ENCODE assay signal across 12 cellular contexts in genomic region chr1:184971522-184972265, GRCh38. TPM values are rescaled to one million over a fixed set of nuclear protein-coding genes. Genes with fewer than 3 reads are reported as not detected.
DNase-seq lines count a peak whose midpoint lies in the region; TF ChIP-seq lines count a peak whose summit lies in the region.
"Had no signal": no experiment of that assay in that cellular context is flagged by ENCODE, and none has a peak within 500 bp of the region (broad histone marks: within the 10 kb centered on the region; RNA-seq: fewer than 3 reads in every experiment).

No MANE protein-coding gene starts in this region.

- H3K9me3 Mint-ChIP-seq in activated naive CD4-positive, alpha-beta T cell treated with anti-CD3 and anti-CD28 coated beads, Interleukin-2, amount 50 U/mL, for 24 hours = no peaks in the 10 kb centered on the region
- no peaks in the 10 kb centered on the region for H3K9me3 Mint-ChIP-seq in activated naive CD4-positive, alpha-beta T cell treated with anti-CD3 and anti-CD28 coated beads for 36 hours
- H3K9me3 Mint-ChIP-seq in activated T-helper 1 cell treated with anti-CD3 and anti-CD28 coated beads, Interleukin-12 subunit alpha, Interleukin-12 subunit beta, Interleukin-2, Interleukin-4 antibody, amounts not matched to agents 30 ng/mL and 10 ng/mL and 1 ng/mL, durations not matched to agents 14 hours and 24 hours and 36 hours = no peaks in the 10 kb centered on the region

- peaks cover 46% of the 10 kb centered on the region for H3K27me3 ChIP-seq in transverse colon
- peaks cover 13% of the 10 kb centered on the region for H3K27me3 ChIP-seq in SJCRH30
- peaks cover 23% of the 10 kb centered on the region for H3K27me3 ChIP-seq in WERI-Rb-1 (ENCODE audit: insufficient read depth, low read depth, severe bottlenecking)

- in situ Hi-C loops in transverse colon (cut with MboI; ENCODE audit: low pct_ligation_motif_present in 1 of 4, low pct_unique_long_range_greater_than_20kb in 1 of 4, low sequenced_read_pairs in 3 of 4) = no loop called here

- peaks cover 12% of the 10 kb centered on the region for H3K27me3 Mint-ChIP-seq in activated naive CD4-positive, alpha-beta T cell treated with anti-CD3 and anti-CD28 coated beads, Interleukin-2, amount 50 U/mL, for 24 hours
- H3K27me3 Mint-ChIP-seq in activated naive CD4-positive, alpha-beta T cell treated with anti-CD3 and anti-CD28 coated beads for 36 hours (ENCODE audit: low read depth) = peaks cover 21% of the 10 kb centered on the region
- H3K27me3 Mint-ChIP-seq in activated T-helper 1 cell treated with anti-CD3 and anti-CD28 coated beads, Interleukin-12 subunit alpha, Interleukin-12 subunit beta, Interleukin-2, Interleukin-4 antibody, amounts not matched to agents 30 ng/mL and 10 ng/mL and 1 ng/mL, durations not matched to agents 14 hours and 24 hours and 36 hours (ENCODE audit: insufficient read depth) = peaks cover 8% of the 10 kb centered on the region

- H3K36me3 Mint-ChIP-seq in activated naive CD4-positive, alpha-beta T cell treated with anti-CD3 and anti-CD28 coated beads, Interleukin-2, amount 50 U/mL, for 24 hours = no peaks in the 10 kb centered on the region
- H3K36me3 Mint-ChIP-seq in activated naive CD4-positive, alpha-beta T cell treated with anti-CD3 and anti-CD28 coated beads for 36 hours (ENCODE audit: low read depth) = no peaks in the 10 kb centered on the region
- H3K36me3 Mint-ChIP-seq in activated T-helper 1 cell treated with anti-CD3 and anti-CD28 coated beads, Interleukin-12 subunit alpha, Interleukin-12 subunit beta, Interleukin-2, Interleukin-4 antibody, amounts not matched to agents 30 ng/mL and 10 ng/mL and 1 ng/mL, durations not matched to agents 14 hours and 24 hours and 36 hours (ENCODE audit: low read depth) = peaks cover 10% of the 10 kb centered on the region

- peaks cover 37% of the 10 kb centered on the region for H3K4me1 Mint-ChIP-seq in activated naive CD4-positive, alpha-beta T cell treated with anti-CD3 and anti-CD28 coated beads, Interleukin-2, amount 50 U/mL, for 24 hours
- peaks cover 40% of the 10 kb centered on the region for H3K4me1 Mint-ChIP-seq in activated naive CD4-positive, alpha-beta T cell treated with anti-CD3 and anti-CD28 coated beads for 36 hours (ENCODE audit: low read depth)
- H3K4me1 Mint-ChIP-seq in activated T-helper 1 cell treated with anti-CD3 and anti-CD28 coated beads, Interleukin-12 subunit alpha, Interleukin-12 subunit beta, Interleukin-2, Interleukin-4 antibody, amounts not matched to agents 30 ng/mL and 10 ng/mL and 1 ng/mL, durations not matched to agents 14 hours and 24 hours and 36 hours (ENCODE audit: low read depth) = peaks cover 78% of the 10 kb centered on the region

- CTCF ChIA-PET in activated naive CD4-positive, alpha-beta T cell treated with anti-CD3 and anti-CD28 coated beads for 36 hours (lab: Charles Lee) = interaction anchor here (2.0 to 2.9 kb wide), 3 partner anchors 9 to 166 kb away, joined by 5 to 15 read pairs (median 10); no protein-coding TSS in a partner anchor

- TF ChIP-seq EP300 in transverse colon (IDR thresholded peaks at IDR 0.05; ENCODE audit: low read depth) = no peak

- no peak overlapping the region for H3K27ac Mint-ChIP-seq in activated naive CD4-positive, alpha-beta T cell treated with anti-CD3 and anti-CD28 coated beads, Interleukin-2, amount 50 U/mL, for 24 hours
- no peak overlapping the region for H3K27ac Mint-ChIP-seq in activated naive CD4-positive, alpha-beta T cell treated with anti-CD3 and anti-CD28 coated beads for 36 hours
- H3K27ac Mint-ChIP-seq in activated T-helper 1 cell treated with anti-CD3 and anti-CD28 coated beads, Interleukin-12 subunit alpha, Interleukin-12 subunit beta, Interleukin-2, Interleukin-4 antibody, amounts not matched to agents 30 ng/mL and 10 ng/mL and 1 ng/mL, durations not matched to agents 14 hours and 24 hours and 36 hours = no peak overlapping the region

- H3K4me3 Mint-ChIP-seq in activated naive CD4-positive, alpha-beta T cell treated with anti-CD3 and anti-CD28 coated beads, Interleukin-2, amount 50 U/mL, for 24 hours = peak overlapping the region; percentile 23
- no peak overlapping the region for H3K4me3 Mint-ChIP-seq in activated naive CD4-positive, alpha-beta T cell treated with anti-CD3 and anti-CD28 coated beads for 36 hours
- peak overlapping the region; percentile 90 for H3K4me3 Mint-ChIP-seq in activated T-helper 1 cell treated with anti-CD3 and anti-CD28 coated beads, Interleukin-12 subunit alpha, Interleukin-12 subunit beta, Interleukin-2, Interleukin-4 antibody, amounts not matched to agents 30 ng/mL and 10 ng/mL and 1 ng/mL, durations not matched to agents 14 hours and 24 hours and 36 hours

- DNase-seq in activated naive CD4-positive, alpha-beta T cell treated with anti-CD3 and anti-CD28 coated beads for 36 hours = no peak
- DNase-seq in activated T-helper 1 cell treated with anti-CD3 and anti-CD28 coated beads, Interleukin-12 subunit alpha, Interleukin-12 subunit beta, Interleukin-2, Interleukin-4 antibody, amounts not matched to agents 30 ng/mL and 10 ng/mL and 1 ng/mL, durations not matched to agents 14 hours and 24 hours and 36 hours (ENCODE audit: low spot score) = no peak
- DNase-seq in iris pigment epithelial cell (ENCODE audit: low read depth) (peak; percentile 4), transverse colon (no peak), SJCRH30 (no peak), kidney tubule cell (ENCODE audit: low spot score) (no peak), WERI-Rb-1 (no peak)
- DNase-seq: activated gamma-delta T cell; dermis blood vessel endothelial cell; stimulated activated CD8-positive, alpha-beta memory T cell treated with anti-CD3 and anti-CD28 coated beads, Interleukin-4, amount 100 ng/mL, for 48 hours had no signal

- H3K9me3 ChIP-seq in transverse colon (no peaks in the 10 kb centered on the region), SJCRH30 (replicated peaks) (no peaks in the 10 kb centered on the region), WERI-Rb-1 (ENCODE audit: severe bottlenecking) (no peaks in the 10 kb centered on the region)

- H3K4me1 ChIP-seq in transverse colon (peaks cover 0 to 26% (median 7%) of the 10 kb centered on the region in 4 donors), SJCRH30 (peaks cover 2% of the 10 kb centered on the region; the same call in 1 of the 2 replicates)

- intact Hi-C loops in activated naive CD4-positive, alpha-beta T cell treated with anti-CD3 and anti-CD28 coated beads for 36 hours (cut with micrococcal nuclease) = loop anchor here (1.0 to 10.0 kb wide), 9 partner anchors 27 to 1334 kb away; partner anchors contain the start of genes ARPC5 and TSEN15
- intact Hi-C loops in activated T-helper 1 cell treated with anti-CD3 and anti-CD28 coated beads, Interleukin-12 subunit alpha, Interleukin-12 subunit beta, Interleukin-2, Interleukin-4 antibody, amounts not matched to agents 30 ng/mL and 10 ng/mL and 1 ng/mL, durations not matched to agents 14 hours and 24 hours and 36 hours (cut with micrococcal nuclease) = loop anchor here (1.0 to 10.0 kb wide), 9 partner anchors 73 to 1494 kb away; partner anchors contain the start of genes C1orf21, RNF2, SWT1 and TRMT1L
- intact Hi-C loops in transverse colon (cut with DNase I; ENCODE audit: low total_unique reads) = loop anchor here (5.0 kb wide), 1 partner anchor 89 kb away; no protein-coding TSS in a partner anchor

- TF ChIP-seq POLR2A in transverse colon (IDR thresholded peaks at IDR 0.05) = no peak

- H3K27ac ChIP-seq in transverse colon (peak overlapping the region; percentile 72 to 89 (median 84)), SJCRH30 (no peak overlapping the region), WERI-Rb-1 (no peak overlapping the region)
- H3K27ac ChIP-seq: hepatocyte had no signal

- H3K36me3 ChIP-seq in transverse colon (no peaks in the 10 kb centered on the region), SJCRH30 (no peaks in the 10 kb centered on the region), WERI-Rb-1 (no peaks in the 10 kb centered on the region)

- TF ChIP-seq CTCF in transverse colon (IDR thresholded peaks at IDR 0.05) = no peak
- no peak for TF ChIP-seq CTCF in WERI-Rb-1 (IDR thresholded peaks at IDR 0.05; ENCODE audit: low read depth, low read length)

- H3K4me3 ChIP-seq in transverse colon (peak overlapping the region in 3 of 4 donors; percentile 47 to 61 (median 54)), SJCRH30 (no peak overlapping the region), WERI-Rb-1 (ENCODE audit: low read depth, low read length) (no peak overlapping the region)
- H3K4me3 ChIP-seq: hepatocyte had no signal

- WGBS in transverse colon (ENCODE audit: low coverage in 1 of 2), 2 donors = 68 to 71% methylated on average over 5 to 8 of the region's 8 CpGs

RNA-seq across cellular contexts. Expression of gene NIBAN1, which starts 2.6 kb away (rescaled TPM):
- total RNA-seq in activated naive CD4-positive, alpha-beta T cell treated with anti-CD3 and anti-CD28 coated beads for 36 hours = 1 to 10 TPM; 4.2 to 4.5 TPM
- 17.3 and 19.0 TPM in 2 replicates for total RNA-seq in activated T-helper 1 cell treated with anti-CD3 and anti-CD28 coated beads, Interleukin-12 subunit alpha, Interleukin-12 subunit beta, Interleukin-2, Interleukin-4 antibody, amounts not matched to agents 30 ng/mL and 10 ng/mL and 1 ng/mL, durations not matched to agents 14 hours and 24 hours and 36 hours
- total RNA-seq in transverse colon = 10 to 100 TPM; 22.7 to 38.7 (median 31.7) TPM
- total RNA-seq in SJCRH30 (2014; rRNA removed; shearing (Covaris generic)) = 0.46 and 0.59 TPM in 2 replicates

Comparison
In these comparisons a context has a peak if more than half of its experiments do, and no peak if none do; other contexts are left out.
1. H3K27ac ChIP-seq: peak in transverse colon (4 of 4); none in SJCRH30 (single experiment) and WERI-Rb-1 (single experiment).
2. H3K4me3 ChIP-seq: peak in transverse colon (3 of 4); none in SJCRH30 (single experiment) and WERI-Rb-1 (single experiment).